ENCODE assay signal across 23 cellular contexts in genomic region chr9:20304001-20304400, GRCh38.
DNase-seq lines count a peak whose midpoint lies in the region; ATAC-seq and TF ChIP-seq lines count a peak whose summit lies in the region.
"Had no signal": no experiment of that assay in that cellular context is flagged by ENCODE, and none has a peak within 500 bp of the region (broad histone marks: within the 10 kb centered on the region; RNA-seq: fewer than 3 reads in every experiment).

No MANE protein-coding gene starts in this region.

- H3K4me1 ChIP-seq in endodermal cell (ENCODE audit: control insufficient read depth, insufficient read depth, low read length) (peaks cover 3% of the 10 kb centered on the region), neuronal stem cell (ENCODE audit: control insufficient read depth in 2 of 2, insufficient read depth in 1 of 2, low read depth in 1 of 2, low read length in 2 of 2) (peaks cover 0 to 8% of the 10 kb centered on the region in 2 donors)
- H3K4me1 ChIP-seq: BLaER1, Caco-2 had no signal

- H3K23ac ChIP-seq in neuronal stem cell (ENCODE audit: low read depth, low read length, poor library complexity) = no peak overlapping the region

- H2BK15ac ChIP-seq in neuronal stem cell (ENCODE audit: low read length) = no peak overlapping the region

- no peak for TF ChIP-seq CTCF in endodermal cell (conservative IDR thresholded peaks at IDR 0.05)

- no peaks in the 10 kb centered on the region for H3K9me3 ChIP-seq in endodermal cell (ENCODE audit: control insufficient read depth, low read length)
- peaks cover 0 to 7% of the 10 kb centered on the region in 2 donors for H3K9me3 ChIP-seq in neuronal stem cell (replicated peaks in 1 of 2; ENCODE audit: control insufficient read depth in 2 of 2, insufficient read depth in 1 of 2, low read depth in 1 of 2, low read length in 2 of 2)
- H3K9me3 ChIP-seq: BLaER1, Caco-2 had no signal

- H4K8ac ChIP-seq in neuronal stem cell (ENCODE audit: low read depth, low read length) = no peak overlapping the region

- H4K91ac ChIP-seq in neuronal stem cell (ENCODE audit: low read depth, low read length, poor library complexity) = no peak overlapping the region

- no peaks in the 10 kb centered on the region for H3K36me3 Mint-ChIP-seq in endodermal cell (ENCODE audit: low read depth)
- no peaks in the 10 kb centered on the region for H3K36me3 Mint-ChIP-seq in activated T-cell treated with anti-CD3 and anti-CD28 coated beads, Interleukin-2, amount 50 U/mL, for 24 hours (ENCODE audit: low read depth)

- DNase-seq in NCI-H82 (lab: John Stamatoyannopoulos, UW) = peak; percentile 54
- DNase-seq in NCI-H82 treated with DMSO at 0.1 percent for 48 hours (lab: John Stamatoyannopoulos, UW; ENCODE audit: unreplicated experiment) = no peak
- peak; percentile 45 for DNase-seq in endodermal cell
- DNase-seq in iPS-NIHi7 (ENCODE audit: extremely low spot score) = peak; percentile 59
- no peak for DNase-seq in DMS114 treated with DMSO at 0.1 percent for 48 hours (lab: John Stamatoyannopoulos, UW; ENCODE audit: unreplicated experiment)
- DNase-seq in activated T-cell treated with anti-CD3 and anti-CD28 coated beads, Interleukin-2, amount 50 U/mL, for 24 hours = no peak
- DNase-seq in neuronal stem cell (ENCODE audit: low spot score) = no peak
- DNase-seq: ACHN; Caco-2; CD4-positive, alpha-beta T cell; DMS153; KG1; NCI-H1092 treated with DMSO at 0.1 percent for 48 hours; NCI-H1436 treated with DMSO at 0.1 percent for 48 hours; NCI-H1930; NCI-H2227 treated with DMSO at 0.1 percent for 48 hours; NCI-H510A; NK-92 treated with Interleukin-12 subunit alpha and Interleukin-12 subunit beta, amount 100 ng/mL, for 24 hours; SIG-M5 had no signal

- no peak for ATAC-seq in HG02852 (IDR thresholded peaks at IDR 0.05; ENCODE audit: unreplicated experiment)
- ATAC-seq: Panc1 had no signal

- H3K27me3 ChIP-seq in endodermal cell (ENCODE audit: control insufficient read depth, insufficient read depth, low read length, poor library complexity, severe bottlenecking) (no peaks in the 10 kb centered on the region), neuronal stem cell (ENCODE audit: control insufficient read depth in 3 of 3, insufficient read depth in 3 of 3, low read depth in 1 of 3, low read length in 3 of 3) (peaks cover 0 to 2% (median 0%) of the 10 kb centered on the region in 3 experiments)
- H3K27me3 ChIP-seq: BLaER1 had no signal

- no peak overlapping the region for H3K27ac Mint-ChIP-seq in endodermal cell
- no peak overlapping the region for H3K27ac Mint-ChIP-seq in activated T-cell treated with anti-CD3 and anti-CD28 coated beads, Interleukin-2, amount 50 U/mL, for 24 hours
- H3K27ac Mint-ChIP-seq: CD4-positive, alpha-beta T cell had no signal

- H3K36me3 ChIP-seq in endodermal cell (ENCODE audit: control insufficient read depth, insufficient read depth, low read length) = no peaks in the 10 kb centered on the region
- H3K36me3 ChIP-seq in neuronal stem cell (replicated peaks in 1 of 2; ENCODE audit: control insufficient read depth in 2 of 2, insufficient read depth in 2 of 2, low read length in 2 of 2) = no peaks in the 10 kb centered on the region
- H3K36me3 ChIP-seq: BLaER1 had no signal

- H3K27ac ChIP-seq in endodermal cell (ENCODE audit: low read depth, low read length) = no peak overlapping the region
- no peak overlapping the region for H3K27ac ChIP-seq in neuronal stem cell (replicated peaks; ENCODE audit: low read length)
- H3K27ac ChIP-seq: 22Rv1, BLaER1 had no signal

- no peak overlapping the region for H3K4me3 Mint-ChIP-seq in endodermal cell
- no peak overlapping the region for H3K4me3 Mint-ChIP-seq in activated T-cell treated with anti-CD3 and anti-CD28 coated beads, Interleukin-2, amount 50 U/mL, for 24 hours
- H3K4me3 Mint-ChIP-seq: CD4-positive, alpha-beta T cell had no signal

- H3K9ac ChIP-seq in endodermal cell (ENCODE audit: extremely low read depth, low read length, poor library complexity, severe bottlenecking) (no peak overlapping the region), neuronal stem cell (ENCODE audit: low read depth, low read length, poor library complexity) (no peak overlapping the region)
- H3K9ac ChIP-seq: BLaER1 had no signal

- no peaks in the 10 kb centered on the region for H3K9me3 Mint-ChIP-seq in endodermal cell
- H3K9me3 Mint-ChIP-seq in activated T-cell treated with anti-CD3 and anti-CD28 coated beads, Interleukin-2, amount 50 U/mL, for 24 hours = no peaks in the 10 kb centered on the region
- H3K9me3 Mint-ChIP-seq: CD4-positive, alpha-beta T cell had no signal

- H3K18ac ChIP-seq in neuronal stem cell (ENCODE audit: low read length) = no peak overlapping the region

- H3K14ac ChIP-seq in neuronal stem cell (ENCODE audit: low read length) = no peak overlapping the region

- H3K27me3 Mint-ChIP-seq in endodermal cell (ENCODE audit: insufficient read depth) = no peaks in the 10 kb centered on the region
- H3K27me3 Mint-ChIP-seq in activated T-cell treated with anti-CD3 and anti-CD28 coated beads, Interleukin-2, amount 50 U/mL, for 24 hours = no peaks in the 10 kb centered on the region
- H3K27me3 Mint-ChIP-seq: CD4-positive, alpha-beta T cell had no signal

- no peak overlapping the region for H3K4me3 ChIP-seq in endodermal cell (ENCODE audit: low read length)
- no peak overlapping the region for H3K4me3 ChIP-seq in neuronal stem cell (ENCODE audit: low read length in 2 of 2)
- H3K4me3 ChIP-seq: BLaER1 had no signal

- no peak overlapping the region for H2AK5ac ChIP-seq in neuronal stem cell (ENCODE audit: low read depth, low read length)

- no peak overlapping the region for H2BK12ac ChIP-seq in neuronal stem cell (ENCODE audit: low read length)

- no peak overlapping the region for H3K4me2 ChIP-seq in neuronal stem cell (ENCODE audit: insufficient read depth, low read length, poor library complexity, severe bottlenecking)
- H3K4me2 ChIP-seq: BLaER1 had no signal

- H3K4me1 Mint-ChIP-seq in endodermal cell = peaks cover 35% of the 10 kb centered on the region
- H3K4me1 Mint-ChIP-seq in activated T-cell treated with anti-CD3 and anti-CD28 coated beads, Interleukin-2, amount 50 U/mL, for 24 hours (ENCODE audit: low read depth) = peaks cover 23% of the 10 kb centered on the region

- no peak overlapping the region for H3K4ac ChIP-seq in neuronal stem cell (ENCODE audit: low read length)

- no peak overlapping the region for H2AFZ ChIP-seq in neuronal stem cell (ENCODE audit: low read length)

- H2BK5ac ChIP-seq in neuronal stem cell (ENCODE audit: low read length) = no peak overlapping the region

- 33 to 49% methylated on average over 1 to 3 of the region's 3 CpGs for WGBS in endodermal cell (ENCODE audit: insufficient coverage in 1 of 2, insufficient read length in 1 of 2), 2 experiments
- no CpG with 5 or more reads among the region's 3 CpGs for WGBS in neuronal stem cell (ENCODE audit: extremely low coverage in 2 of 2, insufficient read length in 2 of 2, insufficient replicate concordance in 1 of 2), 2 donors

- no peak overlapping the region for H2BK120ac ChIP-seq in neuronal stem cell (ENCODE audit: low read depth, low read length)

- no peaks in the 10 kb centered on the region for H3K79me1 ChIP-seq in neuronal stem cell (ENCODE audit: low read depth, low read length)

Comparison
In these comparisons a context has a peak if more than half of its experiments do, and no peak if none do; other contexts are left out.
1. DNase-seq: peak in NCI-H82 (single experiment), endodermal cell (single experiment) and iPS-NIHi7 (single experiment); none in NCI-H82 treated with DMSO at 0.1 percent for 48 hours (single experiment), DMS114 treated with DMSO at 0.1 percent for 48 hours (single experiment), activated T-cell treated with anti-CD3 and anti-CD28 coated beads, Interleukin-2, amount 50 U/mL, for 24 hours (single experiment) and neuronal stem cell (single experiment).